ENCODE assay signal across 8 cellular contexts in the genomic region with DNA sequence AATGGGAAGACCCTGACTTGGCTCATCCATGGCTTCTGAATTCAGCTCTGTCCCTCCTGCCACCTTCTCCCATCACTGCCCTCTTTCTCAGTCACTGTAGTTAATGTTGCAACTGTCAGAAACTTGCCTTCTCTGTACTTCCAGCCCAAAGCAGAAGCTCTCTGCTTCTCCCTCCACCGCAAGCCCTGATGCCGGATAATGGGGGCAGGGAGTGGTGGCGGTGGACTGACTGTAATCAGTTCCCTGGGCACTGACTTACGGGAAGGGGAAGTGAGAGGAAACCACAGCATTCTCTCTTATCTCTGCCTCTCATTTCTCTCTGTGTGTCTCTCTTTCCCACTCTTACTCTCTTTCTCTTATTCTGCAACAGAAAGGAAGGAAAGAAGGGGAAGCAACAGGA. TPM values are rescaled to one million over a fixed set of nuclear protein-coding genes. Genes with fewer than 3 reads are reported as not detected.
DNase-seq lines count a peak whose midpoint lies in the region; ATAC-seq and TF ChIP-seq lines count a peak whose summit lies in the region.

No MANE protein-coding gene starts in this region.

- H3K4me3 ChIP-seq in fibroblast of the aortic adventitia (ENCODE audit: low read depth, low read length) (no peak overlapping the region), WERI-Rb-1 (ENCODE audit: low read depth, low read length) (no peak overlapping the region)

- ATAC-seq in GM19351 (IDR thresholded peaks at IDR 0.05; ENCODE audit: unreplicated experiment): peak; percentile 74
- peak; percentile 56 for ATAC-seq in HG03159 (IDR thresholded peaks at IDR 0.05; ENCODE audit: unreplicated experiment)

- H3K27ac ChIP-seq in VCaP (peak overlapping the region; percentile 80), WERI-Rb-1 (no peak overlapping the region)

- DNase-seq in fibroblast of the aortic adventitia (ENCODE audit: low read depth): peak; percentile 62
- DNase-seq in stimulated activated CD4-positive, alpha-beta T cell treated with anti-CD3 and anti-CD28 coated beads, Interleukin-1b, Interleukin-23, amount 100 ng/mL, for 48 hours: peak; percentile 83
- no peak for DNase-seq in SHP77 (lab: John Stamatoyannopoulos, UW)
- DNase-seq in WERI-Rb-1: no peak
- no peak for DNase-seq in DMS53 treated with DMSO at 0.1 percent for 48 hours (lab: John Stamatoyannopoulos, UW; ENCODE audit: unreplicated experiment)

- H3K9me3 ChIP-seq in WERI-Rb-1 (ENCODE audit: severe bottlenecking): no peaks in the 10 kb centered on the region

- H3K27me3 ChIP-seq in WERI-Rb-1 (ENCODE audit: insufficient read depth, low read depth, severe bottlenecking): no peaks in the 10 kb centered on the region

- H3K36me3 ChIP-seq in WERI-Rb-1: no peaks in the 10 kb centered on the region

- TF ChIP-seq CTCF in VCaP (conservative IDR thresholded peaks at IDR 0.05) (no peak), fibroblast of the aortic adventitia (IDR thresholded peaks at IDR 0.05; ENCODE audit: insufficient read depth, low read length) (no peak), WERI-Rb-1 (IDR thresholded peaks at IDR 0.05; ENCODE audit: low read depth, low read length) (no peak)

RNA-seq across cellular contexts. Expression of a gene that starts 10.9 kb away (rescaled TPM):
- total RNA-seq in fibroblast of the aortic adventitia (ENCODE audit: low replicate concordance): 1.1 and 5.0 TPM in 2 replicates

Comparison
In these comparisons a context has a peak if more than half of its experiments do, and no peak if none do; other contexts are left out.
1. DNase-seq: peak in fibroblast of the aortic adventitia (single experiment) and stimulated activated CD4-positive, alpha-beta T cell treated with anti-CD3 and anti-CD28 coated beads, Interleukin-1b, Interleukin-23, amount 100 ng/mL, for 48 hours (single experiment); none in SHP77 (0 of 2), WERI-Rb-1 (single experiment) and DMS53 treated with DMSO at 0.1 percent for 48 hours (single experiment).